ENCODE assay signal across 8 cellular contexts in the genomic region with DNA sequence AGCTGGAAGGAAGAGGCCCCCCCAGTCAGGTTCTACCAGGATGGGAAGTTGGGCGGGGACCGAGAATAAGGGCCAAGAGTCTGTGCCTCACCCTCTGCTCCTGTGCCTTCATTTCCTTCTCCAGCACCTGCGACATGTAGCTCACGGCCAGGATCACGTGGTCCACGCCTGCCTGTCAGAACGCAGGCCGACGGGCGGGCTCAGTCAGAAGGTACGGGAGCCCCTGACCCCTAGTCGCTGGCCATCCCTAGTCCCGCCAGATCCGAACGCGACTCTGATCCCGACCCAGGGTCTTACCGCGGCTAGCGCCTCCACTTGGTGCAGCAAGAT. TPM values are rescaled to one million over a fixed set of nuclear protein-coding genes. Genes with fewer than 3 reads are reported as not detected.
DNase-seq lines count a peak whose midpoint lies in the region; ATAC-seq, FAIRE-seq and TF ChIP-seq lines count a peak whose summit lies in the region.
"Had no signal": no experiment of that assay in that cellular context is flagged by ENCODE, and none has a peak within 500 bp of the region (broad histone marks: within the 10 kb centered on the region; RNA-seq: fewer than 3 reads in every experiment).

No MANE protein-coding gene starts in this region.

- peak; percentile 34 for ATAC-seq in activated CD8-positive, alpha-beta T cell treated with anti-CD3 and anti-CD28 coated beads, Interleukin-2, amount 10 ng/mL, durations not matched to agents 7 days and 5 days
- ATAC-seq in mucosa of descending colon: peak; percentile 68

- H3K27ac Mint-ChIP-seq in activated CD8-positive, alpha-beta T cell treated with anti-CD3 and anti-CD28 coated beads, Interleukin-2, amount 10 ng/mL, durations not matched to agents 7 days and 5 days: peak overlapping the region; percentile 98

- no peaks in the 10 kb centered on the region for H3K4me1 ChIP-seq in endocrine pancreas (ENCODE audit: control insufficient read depth, insufficient read depth, low read length)
- H3K4me1 ChIP-seq in mucosa of descending colon (ENCODE audit: low read depth): peaks cover 43% of the 10 kb centered on the region

- H3K9me3 Mint-ChIP-seq in activated CD8-positive, alpha-beta T cell treated with anti-CD3 and anti-CD28 coated beads, Interleukin-2, amount 10 ng/mL, durations not matched to agents 7 days and 5 days (ENCODE audit: insufficient read depth): no peaks in the 10 kb centered on the region

- POLR2A ChIA-PET in activated CD8-positive, alpha-beta T cell treated with anti-CD3 and anti-CD28 coated beads, Interleukin-2, amount 10 ng/mL, durations not matched to agents 7 days and 5 days (lab: Charles Lee): interaction anchor here (0.6 to 2.6 kb wide), 7 partner anchors 10 to 366 kb away, joined by 3 to 13 read pairs (median 3); partner anchors contain the start of gene IP6K1

- peak overlapping the region; percentile 96 for H3K9ac ChIP-seq in endocrine pancreas (ENCODE audit: control insufficient read depth, insufficient read depth, low read length)

- H3K4me3 ChIP-seq in endocrine pancreas (ENCODE audit: control insufficient read depth, insufficient read depth, low read length) (peak overlapping the region; percentile 9), mucosa of descending colon (peak overlapping the region; percentile 96)

- intact Hi-C loops in mucosa of descending colon (cut with DNase I, micrococcal nuclease): no loop called here

- H3K36me3 ChIP-seq in endocrine pancreas (ENCODE audit: control insufficient read depth, insufficient read depth, low read length): peaks cover 2% of the 10 kb centered on the region
- peaks cover 5% of the 10 kb centered on the region for H3K36me3 ChIP-seq in mucosa of descending colon (ENCODE audit: low read depth)

- H3K4me3 Mint-ChIP-seq in activated CD8-positive, alpha-beta T cell treated with anti-CD3 and anti-CD28 coated beads, Interleukin-2, amount 10 ng/mL, durations not matched to agents 7 days and 5 days: peak overlapping the region; percentile 95

- peaks cover 45% of the 10 kb centered on the region for H3K36me3 Mint-ChIP-seq in activated CD8-positive, alpha-beta T cell treated with anti-CD3 and anti-CD28 coated beads, Interleukin-2, amount 10 ng/mL, durations not matched to agents 7 days and 5 days (ENCODE audit: low read depth)

- peaks cover 39% of the 10 kb centered on the region for H3K4me1 Mint-ChIP-seq in activated CD8-positive, alpha-beta T cell treated with anti-CD3 and anti-CD28 coated beads, Interleukin-2, amount 10 ng/mL, durations not matched to agents 7 days and 5 days (ENCODE audit: low read depth)

- TF ChIP-seq CTCF in GM13976 (IDR thresholded peaks at IDR 0.05; ENCODE audit: borderline replicate concordance, control extremely low read depth, extremely low read depth, insufficient read depth, missing control alignments): no peak
- TF ChIP-seq CTCF in mucosa of descending colon (IDR thresholded peaks at IDR 0.05): no peak
- TF ChIP-seq CTCF in D721Med (IDR thresholded peaks at IDR 0.05; ENCODE audit: insufficient read depth, missing control alignments): no peak

- H3K9me3 ChIP-seq in endocrine pancreas (ENCODE audit: control insufficient read depth, low read length) (no peaks in the 10 kb centered on the region), mucosa of descending colon (no peaks in the 10 kb centered on the region)

- peak; percentile 74 for DNase-seq in GM13976 (ENCODE audit: low spot score)
- peak; percentile 44 for DNase-seq in NCI-H1105 (lab: John Stamatoyannopoulos, UW)
- DNase-seq in activated CD8-positive, alpha-beta T cell treated with anti-CD3 and anti-CD28 coated beads, Interleukin-2, amount 10 ng/mL, durations not matched to agents 7 days and 5 days: peak; percentile 79
- DNase-seq in mucosa of descending colon: peak; percentile 88 to 93 (median 88)
- peak; percentile 12 to 39 for DNase-seq in stimulated activated CD8-positive, alpha-beta memory T cell treated with anti-CD3 and anti-CD28 coated beads, Interleukin-7, amount 100 ng/mL, for 4 hours (ENCODE audit: low read depth in 2 of 2)
- no peak for DNase-seq in D721Med (ENCODE audit: insufficient read length, low spot score)

- in situ Hi-C loops in GM13976 (cut with MboI; ENCODE audit: low sequenced_read_pairs, unreplicated experiment): no loop called here

- FAIRE-seq in D721Med (lab: Jason Lieb, UNC): no peak
- FAIRE-seq: frontal cortex had no signal

- no peaks in the 10 kb centered on the region for H3K27me3 Mint-ChIP-seq in activated CD8-positive, alpha-beta T cell treated with anti-CD3 and anti-CD28 coated beads, Interleukin-2, amount 10 ng/mL, durations not matched to agents 7 days and 5 days (ENCODE audit: low read depth)

- no peaks in the 10 kb centered on the region for H3K27me3 ChIP-seq in endocrine pancreas (ENCODE audit: control insufficient read depth, insufficient read depth, low read length)

- CTCF ChIA-PET in activated CD8-positive, alpha-beta T cell treated with anti-CD3 and anti-CD28 coated beads, Interleukin-2, amount 10 ng/mL, durations not matched to agents 7 days and 5 days (lab: Charles Lee): interaction anchor here (1.6 to 2.7 kb wide), 3 partner anchors 22 to 184 kb away, joined by 4 to 6 read pairs (median 5); no protein-coding TSS in a partner anchor

RNA-seq across cellular contexts. Expression of gene GMPPB, which starts 0.5 kb away (rescaled TPM):
- total RNA-seq in activated CD8-positive, alpha-beta T cell treated with anti-CD3 and anti-CD28 coated beads, Interleukin-2, amount 10 ng/mL, durations not matched to agents 7 days and 5 days: 10 to 100 TPM; 50.4 to 53.0 TPM
- 10 to 100 TPM; 36.0 to 60.5 (median 47.4) TPM for total RNA-seq in mucosa of descending colon

RNA-seq across cellular contexts. Expression of gene AMIGO3, which starts 3.8 kb away (rescaled TPM):
- 1 to 10 TPM in 1 of 2 experiments, under 1 TPM in 1; 0.95 to 2.0 TPM for total RNA-seq in activated CD8-positive, alpha-beta T cell treated with anti-CD3 and anti-CD28 coated beads, Interleukin-2, amount 10 ng/mL, durations not matched to agents 7 days and 5 days
- total RNA-seq in mucosa of descending colon: not detected
- total RNA-seq: frontal cortex had no signal

RNA-seq across cellular contexts. Expression of gene RNF123, which starts 33.9 kb away (rescaled TPM):
- total RNA-seq in activated CD8-positive, alpha-beta T cell treated with anti-CD3 and anti-CD28 coated beads, Interleukin-2, amount 10 ng/mL, durations not matched to agents 7 days and 5 days: 10 to 100 TPM; 36.3 to 45.8 TPM
- 10 to 100 TPM; 45.5 to 58.1 (median 51.0) TPM for total RNA-seq in mucosa of descending colon

RNA-seq across cellular contexts. Expression of gene MST1, which starts 34.0 kb away (rescaled TPM):
- total RNA-seq in activated CD8-positive, alpha-beta T cell treated with anti-CD3 and anti-CD28 coated beads, Interleukin-2, amount 10 ng/mL, durations not matched to agents 7 days and 5 days: 1 to 10 TPM; 3.8 to 4.7 TPM
- 10 to 100 TPM; 16.8 to 55.9 (median 18.8) TPM for total RNA-seq in mucosa of descending colon

RNA-seq across cellular contexts. Expression of gene APEH, which starts 49.1 kb away (rescaled TPM):
- 100 to 1,000 TPM; 179 to 192 TPM for total RNA-seq in activated CD8-positive, alpha-beta T cell treated with anti-CD3 and anti-CD28 coated beads, Interleukin-2, amount 10 ng/mL, durations not matched to agents 7 days and 5 days
- total RNA-seq in mucosa of descending colon: 100 to 1,000 TPM; 110 to 176 (median 142) TPM
